ENCODE assay signal across 8 cellular contexts in genomic region chr10:95906675-95907453, GRCh38. TPM values are rescaled to one million over a fixed set of nuclear protein-coding genes. Genes with fewer than 3 reads are reported as not detected.
DNase-seq lines count a peak whose midpoint lies in the region; ATAC-seq, FAIRE-seq and TF ChIP-seq lines count a peak whose summit lies in the region.

No MANE protein-coding gene starts in this region.

- H3K27me3 ChIP-seq in Caco-2 (replicated peaks; ENCODE audit: control insufficient read depth, insufficient read depth, low read length) (no peaks in the 10 kb centered on the region), astrocyte (ENCODE audit: insufficient read depth, low read length) (no peaks in the 10 kb centered on the region), rectal smooth muscle tissue (ENCODE audit: control insufficient read depth, insufficient read depth, low read length) (no peaks in the 10 kb centered on the region)

- H3K4me1 ChIP-seq in Caco-2 = no peaks in the 10 kb centered on the region
- H3K4me1 ChIP-seq in astrocyte (ENCODE audit: insufficient read depth, low read length) = peaks cover 4% of the 10 kb centered on the region
- H3K4me1 ChIP-seq in rectal smooth muscle tissue (ENCODE audit: control insufficient read depth, insufficient read depth, low read length) = no peaks in the 10 kb centered on the region

- peak; percentile 57 to 59 for DNase-seq in Caco-2
- peak; percentile 17 for DNase-seq in HS-27A (ENCODE audit: low read depth)
- DNase-seq in SK-N-DZ (ENCODE audit: low spot score) = peak; percentile 41
- peak; percentile 58 for DNase-seq in astrocyte (ENCODE audit: low read depth)
- DNase-seq in hypothalamus (lab: John Stamatoyannopoulos, UW) = peak in 39 of 51 donors; percentile 0 to 70 (median 28)
- DNase-seq in NCI-H187 (lab: John Stamatoyannopoulos, UW) = no peak

- H3K27ac ChIP-seq in astrocyte (ENCODE audit: low read depth, low read length) (peak overlapping the region; percentile 60), rectal smooth muscle tissue (ENCODE audit: low read depth, low read length) (peak overlapping the region; percentile 87)

- POLR2A ChIA-PET in Caco-2 (lab: Charles Lee) = no interaction called here

- H3K27ac Mint-ChIP-seq in Caco-2 (ENCODE audit: unreplicated experiment) = peak overlapping the region; percentile 94
- H3K27ac Mint-ChIP-seq in astrocyte (ENCODE audit: unreplicated experiment) = no peak overlapping the region

- H3K9me3 Mint-ChIP-seq in Caco-2 (ENCODE audit: unreplicated experiment) (no peaks in the 10 kb centered on the region), astrocyte (ENCODE audit: unreplicated experiment) (no peaks in the 10 kb centered on the region)

- H3K4me3 Mint-ChIP-seq in Caco-2 (ENCODE audit: unreplicated experiment) (peak overlapping the region; percentile 91), astrocyte (ENCODE audit: unreplicated experiment) (peak overlapping the region; percentile 96)

- H3K36me3 Mint-ChIP-seq in Caco-2 (ENCODE audit: insufficient read depth, unreplicated experiment) (peaks cover 9% of the 10 kb centered on the region), astrocyte (ENCODE audit: low read depth, unreplicated experiment) (peaks cover 2% of the 10 kb centered on the region)

- intact Hi-C loops in Caco-2 (cut with micrococcal nuclease; ENCODE audit: unreplicated experiment) = loop anchor here (1.0 to 5.0 kb wide), 2 partner anchors 41 to 215 kb away; partner anchors contain the start of gene TCTN3

- H3K9me3 ChIP-seq in Caco-2 = no peaks in the 10 kb centered on the region
- no peaks in the 10 kb centered on the region for H3K9me3 ChIP-seq in astrocyte (ENCODE audit: insufficient read depth, low read depth, low read length)

- no peaks in the 10 kb centered on the region for H3K79me2 ChIP-seq in astrocyte (ENCODE audit: insufficient read depth, low read length)

- BruUV-seq in Caco-2 (replicated peaks; lab: Mats Ljungman, UMichigan) = no TSS peak

- peak overlapping the region; percentile 92 for H3K4me2 ChIP-seq in astrocyte (ENCODE audit: low read length)

- CTCF ChIA-PET in Caco-2 (lab: Charles Lee) = interaction anchor here (0.8 to 2.1 kb wide), 2 partner anchors 42 to 213 kb away, joined by 3 to 31 read pairs; partner anchors contain the start of gene TCTN3

- H4K20me1 ChIP-seq in astrocyte (ENCODE audit: insufficient read depth, low read length) = no peaks in the 10 kb centered on the region

- H3K36me3 ChIP-seq in Caco-2 (ENCODE audit: control insufficient read depth, insufficient read depth, low read length) (no peaks in the 10 kb centered on the region), astrocyte (ENCODE audit: insufficient read depth, low read length) (no peaks in the 10 kb centered on the region), rectal smooth muscle tissue (ENCODE audit: control insufficient read depth, insufficient read depth, low read length) (no peaks in the 10 kb centered on the region)

- H3K4me3 ChIP-seq in Caco-2 (ENCODE audit: low read depth, low read length) (peak overlapping the region; percentile 62), astrocyte (ENCODE audit: insufficient read depth, low read depth, low read length) (peak overlapping the region; percentile 91), rectal smooth muscle tissue (ENCODE audit: low read length) (peak overlapping the region; percentile 93)

- ATAC-seq in GM19455 (IDR thresholded peaks at IDR 0.05; ENCODE audit: unreplicated experiment) = peak; percentile 24

- TF ChIP-seq CTCF in Caco-2 (IDR thresholded peaks at IDR 0.05; ENCODE audit: insufficient read depth in 1 of 2, low read depth in 1 of 2, low read length in 1 of 2, severe bottlenecking in 1 of 2, unreplicated experiment in 1 of 2) (peak in 1 of 2 experiments; percentile 32), astrocyte (IDR thresholded peaks at IDR 0.05; ENCODE audit: insufficient read depth, low read depth, low read length) (peak; percentile 17)

- H3K4me1 Mint-ChIP-seq in Caco-2 (ENCODE audit: low read depth, unreplicated experiment) = peaks cover 7% of the 10 kb centered on the region
- peaks cover 4% of the 10 kb centered on the region for H3K4me1 Mint-ChIP-seq in astrocyte (ENCODE audit: low read depth, unreplicated experiment)

- peak overlapping the region; percentile 99 for H2AFZ ChIP-seq in astrocyte (ENCODE audit: low read depth, low read length)

- H3K27me3 Mint-ChIP-seq in Caco-2 (ENCODE audit: insufficient read depth, unreplicated experiment) = no peaks in the 10 kb centered on the region
- no peaks in the 10 kb centered on the region for H3K27me3 Mint-ChIP-seq in astrocyte (ENCODE audit: low read depth, unreplicated experiment)

- peak overlapping the region; percentile 81 for H3K9ac ChIP-seq in astrocyte (ENCODE audit: low read length)
- H3K9ac ChIP-seq in rectal smooth muscle tissue (ENCODE audit: low read length) = peak overlapping the region; percentile 10

- FAIRE-seq in astrocyte (lab: Jason Lieb, UNC) = peak; percentile 5

RNA-seq across cellular contexts. Expression of gene CC2D2B, which starts 0.9 kb away (rescaled TPM):
- total RNA-seq in Caco-2 (2022) (0.39 and 0.77 TPM in 2 replicates), astrocyte (0.18 and 0.60 TPM in 2 replicates)
- 0.08 and 0.19 TPM in 2 replicates for polyA plus RNA-seq in SK-N-DZ (2014; cell fraction: cytosol; rRNA removed)
- polyA plus RNA-seq in SK-N-DZ (2014; cell fraction: nucleus; rRNA removed) = 0.73 TPM in 1 of 2 replicates, not detected in the other

Comparison
In these comparisons a context has a peak if more than half of its experiments do, and no peak if none do; other contexts are left out.
1. DNase-seq: peak in Caco-2 (2 of 2), HS-27A (single experiment), SK-N-DZ (single experiment), astrocyte (single experiment) and hypothalamus (39 of 51); none in NCI-H187 (0 of 2).
2. Peak in every context shown above with its lines, with median percentiles within 50 percentile points of each other: H3K4me3 ChIP-seq.